19 cellular contexts compared by ENCODE assay signal in the genomic region with DNA sequence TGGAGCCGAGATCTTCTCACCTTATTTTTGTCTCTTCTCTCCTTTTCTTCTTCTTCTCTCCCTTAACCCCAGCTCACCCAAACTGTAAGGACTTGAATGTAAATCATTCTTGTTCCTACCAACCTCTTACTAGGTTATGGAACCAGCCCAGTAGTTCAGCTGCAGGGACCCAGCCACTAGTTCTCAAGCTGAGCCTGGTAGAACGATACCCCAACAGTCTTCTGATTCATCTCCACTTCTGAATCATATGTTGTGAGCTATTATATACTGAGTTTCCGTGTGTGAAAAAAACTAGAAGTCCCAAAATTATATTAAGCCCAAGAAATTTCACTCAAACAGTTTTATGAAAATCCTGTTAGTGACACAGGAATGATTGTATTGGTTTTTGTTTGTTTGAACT.
DNase-seq lines count a peak whose midpoint lies in the region; TF ChIP-seq lines count a peak whose summit lies in the region.
"Had no signal": no experiment of that assay in that cellular context is flagged by ENCODE, and none has a peak within 500 bp of the region (broad histone marks: within the 10 kb centered on the region; RNA-seq: fewer than 3 reads in every experiment).

No MANE protein-coding gene starts in this region.

- H3K27me3 ChIP-seq in osteoblast (ENCODE audit: insufficient read depth, low read length), result no peaks in the 10 kb centered on the region
- H3K27me3 ChIP-seq: BE2C had no signal

- H2AFZ ChIP-seq in osteoblast (ENCODE audit: low read length), result no peak overlapping the region

- peak overlapping the region; percentile 44 for H3K4me2 ChIP-seq in osteoblast (ENCODE audit: insufficient read depth, low read length)
- H3K4me2 ChIP-seq: A549 had no signal

- no peak for DNase-seq in activated T-cell treated with anti-CD3 and anti-CD28 coated beads, Interleukin-2, amount 50 U/mL, for 24 hours
- DNase-seq in activated T-cell treated with anti-CD3 and anti-CD28 coated beads, Interleukin-2, amount 50 U/mL, for 48 hours, result no peak
- peak; percentile 22 for DNase-seq in stimulated activated CD4-positive, alpha-beta T cell treated with anti-CD3 and anti-CD28 coated beads, Interleukin-1b, Interleukin-23, amount 100 ng/mL, for 48 hours
- no peak for DNase-seq in stimulated activated CD4-positive, alpha-beta T cell treated with anti-CD3 and anti-CD28 coated beads, Interleukin-4, amount 100 ng/mL, for 4 hours
- DNase-seq in NCI-H69 (lab: John Stamatoyannopoulos, UW) (peak; percentile 52), osteoblast (ENCODE audit: insufficient read length, low spot score, missing footprints) (peak; percentile 39), germinal center (ENCODE audit: low spot score) (no peak), NCI-H2227 treated with DMSO at 0.1 percent for 48 hours (lab: John Stamatoyannopoulos, UW) (no peak)
- DNase-seq: BE2C, DMS53, GDM1, Kasumi-1, NCI-H1694, NCI-H2081 treated with DMSO at 0.1 percent for 48 hours, NCI-H2171 treated with DMSO at 0.1 percent for 48 hours, NCI-H446, NCI-H526, OCI-M1 had no signal

- peaks cover 2% of the 10 kb centered on the region for H3K9me3 Mint-ChIP-seq in activated T-cell treated with anti-CD3 and anti-CD28 coated beads, Interleukin-2, amount 50 U/mL, for 24 hours

- H3K4me3 Mint-ChIP-seq in activated T-cell treated with anti-CD3 and anti-CD28 coated beads, Interleukin-2, amount 50 U/mL, for 24 hours, result no peak overlapping the region

- H4K20me1 ChIP-seq in osteoblast (ENCODE audit: insufficient read depth, low read length), result no peaks in the 10 kb centered on the region

- peak overlapping the region; percentile 27 for H3K27ac Mint-ChIP-seq in activated T-cell treated with anti-CD3 and anti-CD28 coated beads, Interleukin-2, amount 50 U/mL, for 24 hours

- TF ChIP-seq CTCF in osteoblast (IDR thresholded peaks at IDR 0.05; ENCODE audit: extremely low read depth, low read depth, low read length), result no peak

- H3K4me3 ChIP-seq in osteoblast (ENCODE audit: insufficient read depth, low read length), result no peak overlapping the region
- H3K4me3 ChIP-seq: A549 had no signal

- H3K27ac ChIP-seq in osteoblast (ENCODE audit: low read depth, low read length), result no peak overlapping the region
- H3K27ac ChIP-seq: A549 had no signal

- no peaks in the 10 kb centered on the region for H3K9me3 ChIP-seq in osteoblast (ENCODE audit: low read depth, low read length)
- H3K9me3 ChIP-seq: A549, BE2C had no signal

- no peaks in the 10 kb centered on the region for H3K36me3 ChIP-seq in osteoblast (ENCODE audit: insufficient read depth, low read length)
- H3K36me3 ChIP-seq: BE2C had no signal

- peaks cover 19% of the 10 kb centered on the region for H3K4me1 ChIP-seq in osteoblast (ENCODE audit: insufficient read depth, low read length)
- H3K4me1 ChIP-seq: A549 had no signal

- H3K36me3 Mint-ChIP-seq in activated T-cell treated with anti-CD3 and anti-CD28 coated beads, Interleukin-2, amount 50 U/mL, for 24 hours (ENCODE audit: low read depth), result no peaks in the 10 kb centered on the region

- H3K79me2 ChIP-seq in osteoblast (ENCODE audit: insufficient read depth, low read length), result no peaks in the 10 kb centered on the region

- H3K4me1 Mint-ChIP-seq in activated T-cell treated with anti-CD3 and anti-CD28 coated beads, Interleukin-2, amount 50 U/mL, for 24 hours (ENCODE audit: low read depth), result peaks cover 43% of the 10 kb centered on the region

- H3K27me3 Mint-ChIP-seq in activated T-cell treated with anti-CD3 and anti-CD28 coated beads, Interleukin-2, amount 50 U/mL, for 24 hours, result peaks cover 19% of the 10 kb centered on the region

Comparison
In these comparisons a context has a peak if more than half of its experiments do, and no peak if none do; other contexts are left out.
1. DNase-seq: peak in stimulated activated CD4-positive, alpha-beta T cell treated with anti-CD3 and anti-CD28 coated beads, Interleukin-1b, Interleukin-23, amount 100 ng/mL, for 48 hours (single experiment), NCI-H69 (single experiment) and osteoblast (single experiment); none in activated T-cell treated with anti-CD3 and anti-CD28 coated beads, Interleukin-2, amount 50 U/mL, for 24 hours (single experiment), activated T-cell treated with anti-CD3 and anti-CD28 coated beads, Interleukin-2, amount 50 U/mL, for 48 hours (0 of 2), stimulated activated CD4-positive, alpha-beta T cell treated with anti-CD3 and anti-CD28 coated beads, Interleukin-4, amount 100 ng/mL, for 4 hours (0 of 2), germinal center (single experiment) and NCI-H2227 treated with DMSO at 0.1 percent for 48 hours (single experiment).